In genomic region chr5:121271546-121271945, GRCh38 we compare ENCODE assay signal across 28 cellular contexts.
"Had no signal": no experiment of that assay in that cellular context is flagged by ENCODE, and none has a peak within 500 bp of the region (broad histone marks: within the 10 kb centered on the region; RNA-seq: fewer than 3 reads in every experiment).

No MANE protein-coding gene starts in this region.

- H3K9ac ChIP-seq: parathyroid adenoma had no signal

- H3K27me3 ChIP-seq: ovary, right lobe of liver, sigmoid colon, stomach, thyroid gland, tibial nerve, upper lobe of left lung, vagina had no signal

- H3K36me3 Mint-ChIP-seq: stimulated activated effector memory CD8-positive, alpha-beta T cell treated with anti-CD3 and anti-CD28 coated beads, Interleukin-12 subunit alpha, Interleukin-12 subunit beta, amount 100 ng/mL, for 72 hours; stimulated activated naive B cell treated with anti-CD40 and anti-IgM and Interleukin-4, amounts not matched to agents 10 μg/mL and 1 μg/mL and 100 μg/mL, for 72 hours had no signal

- H3K36me3 ChIP-seq: ovary, right lobe of liver, sigmoid colon, stomach, thoracic aorta, thyroid gland, tibial nerve, upper lobe of left lung, vagina had no signal

- H3K9me3 ChIP-seq: ovary, psoas muscle, right lobe of liver, sigmoid colon, thoracic aorta, thyroid gland, tibial nerve, upper lobe of left lung, vagina had no signal

- H3K27ac ChIP-seq: ovary, parathyroid adenoma, psoas muscle, right lobe of liver, sigmoid colon, stomach, thoracic aorta, thyroid gland, tibial nerve, upper lobe of left lung, vagina had no signal

- DNase-seq: natural killer cell; occipital lobe; ovary; posterior cingulate gyrus; psoas muscle; right cardiac atrium; right lobe of liver; sigmoid colon; small intestine; stimulated activated CD4-positive, alpha-beta T cell treated with anti-CD3 and anti-CD28 coated beads, Interleukin-15, amount 100 ng/mL, for 24 hours; stimulated activated CD4-positive, alpha-beta T cell treated with anti-CD3 and anti-CD28 coated beads, Interleukin-2, amount 100 ng/mL, for 24 hours; stimulated activated CD4-positive, alpha-beta T cell treated with anti-CD3 and anti-CD28 coated beads, Interleukin-2, amount 100 ng/mL, for 48 hours; stimulated activated CD4-positive, alpha-beta T cell treated with anti-CD3 and anti-CD28 coated beads, Interleukin-4, amount 100 ng/mL, for 24 hours; stimulated activated naive B cell treated with anti-CD40 and anti-IgM and Interleukin-4, amounts not matched to agents 10 μg/mL and 1 μg/mL and 100 μg/mL, for 72 hours; stimulated activated naive CD4-positive, alpha-beta T cell treated with Interleukin-2 at 50 U/mL for 16 hours; stomach; thyroid gland; trophoblast cell; upper lobe of left lung had no signal

- H3K4me1 ChIP-seq: parathyroid adenoma, psoas muscle, right lobe of liver, sigmoid colon, stomach, thyroid gland, tibial nerve, upper lobe of left lung, vagina had no signal

- H3K27me3 Mint-ChIP-seq: progenitor cell of endocrine pancreas; stimulated activated naive B cell treated with anti-CD40 and anti-IgM and Interleukin-4, amounts not matched to agents 10 μg/mL and 1 μg/mL and 100 μg/mL, for 72 hours; stimulated activated naive CD8-positive, alpha-beta T cell treated with anti-CD3 and anti-CD28 coated beads, Interleukin-15, Interleukin-2, amounts not matched to agents 100 ng/mL and 50 ng/mL, for 24 hours had no signal

- H3K27ac Mint-ChIP-seq: natural killer cell; nephron; progenitor cell of endocrine pancreas; stimulated activated effector memory CD8-positive, alpha-beta T cell treated with anti-CD3 and anti-CD28 coated beads, Interleukin-12 subunit alpha, Interleukin-12 subunit beta, amount 100 ng/mL, for 72 hours; stimulated activated naive B cell treated with anti-CD40 and anti-IgM and Interleukin-4, amounts not matched to agents 10 μg/mL and 1 μg/mL and 100 μg/mL, for 72 hours; stimulated activated naive CD8-positive, alpha-beta T cell treated with anti-CD3 and anti-CD28 coated beads, Interleukin-15, Interleukin-2, amounts not matched to agents 100 ng/mL and 50 ng/mL, for 24 hours had no signal

- H3K4me3 Mint-ChIP-seq: natural killer cell; nephron; neural crest cell; stimulated activated effector memory CD8-positive, alpha-beta T cell treated with anti-CD3 and anti-CD28 coated beads, Interleukin-12 subunit alpha, Interleukin-12 subunit beta, amount 100 ng/mL, for 72 hours; stimulated activated naive B cell treated with anti-CD40 and anti-IgM and Interleukin-4, amounts not matched to agents 10 μg/mL and 1 μg/mL and 100 μg/mL, for 72 hours; stimulated activated naive CD8-positive, alpha-beta T cell treated with anti-CD3 and anti-CD28 coated beads, Interleukin-15, Interleukin-2, amounts not matched to agents 100 ng/mL and 50 ng/mL, for 24 hours had no signal

- H3K4me1 Mint-ChIP-seq: natural killer cell; nephron; stimulated activated effector memory CD8-positive, alpha-beta T cell treated with anti-CD3 and anti-CD28 coated beads, Interleukin-12 subunit alpha, Interleukin-12 subunit beta, amount 100 ng/mL, for 72 hours; stimulated activated naive B cell treated with anti-CD40 and anti-IgM and Interleukin-4, amounts not matched to agents 10 μg/mL and 1 μg/mL and 100 μg/mL, for 72 hours had no signal

- H3K4me3 ChIP-seq: ovary, psoas muscle, right lobe of liver, sigmoid colon, stomach, thoracic aorta, thyroid gland, tibial nerve, upper lobe of left lung, vagina had no signal

- H3K9me3 Mint-ChIP-seq: nephron; stimulated activated naive B cell treated with anti-CD40 and anti-IgM and Interleukin-4, amounts not matched to agents 10 μg/mL and 1 μg/mL and 100 μg/mL, for 72 hours had no signal
